19 cellular contexts compared by ENCODE assay signal in the genomic region with DNA sequence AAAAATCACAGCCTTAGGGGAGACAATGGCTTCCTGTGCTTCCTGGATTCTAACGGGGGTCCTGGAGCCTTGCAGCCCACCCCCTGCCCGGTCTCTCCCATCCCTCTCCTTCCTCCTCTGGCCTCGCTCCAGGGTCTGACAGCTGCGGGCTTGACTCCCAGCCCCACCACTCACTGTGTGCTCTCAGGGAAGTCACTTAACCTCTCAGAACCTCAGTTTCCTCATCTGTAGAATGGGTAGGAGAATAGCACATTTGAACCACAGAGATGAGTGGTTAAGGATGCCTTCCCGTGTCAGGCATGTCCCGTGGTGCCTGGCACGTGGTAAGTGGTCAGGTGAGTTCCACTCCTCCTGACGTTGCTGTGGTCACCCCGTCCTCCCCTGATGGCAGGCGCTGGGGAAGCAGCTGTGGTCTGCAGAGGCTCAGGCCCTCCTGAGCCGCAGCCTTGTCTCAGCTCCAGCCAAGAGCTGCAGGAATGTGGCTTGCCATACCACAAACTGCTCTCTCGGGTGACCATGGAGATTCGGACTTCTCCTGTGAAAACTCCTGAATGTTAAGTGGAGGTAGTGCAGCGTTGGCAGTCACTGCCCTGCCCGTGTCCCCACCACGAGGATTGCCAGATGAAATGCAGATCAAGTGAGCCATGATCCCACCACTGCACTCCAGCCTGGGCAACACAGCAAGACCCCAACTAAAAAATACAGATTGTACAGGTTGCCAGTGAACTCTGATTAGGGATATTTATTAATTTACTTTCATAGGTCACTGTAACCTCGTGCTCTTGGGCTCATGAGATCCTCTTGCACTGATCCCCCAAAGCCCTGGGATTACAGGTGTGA.
"Had no signal": no experiment of that assay in that cellular context is flagged by ENCODE, and none has a peak within 500 bp of the region (broad histone marks: within the 10 kb centered on the region; RNA-seq: fewer than 3 reads in every experiment).

No MANE protein-coding gene starts in this region.

- H3K27me3 Mint-ChIP-seq: activated T-helper 17 cell treated with anti-CD3 and anti-CD28 coated beads, Interleukin-2, amount 50 U/mL, for 72 hours had no signal

- H3K4me3 ChIP-seq: colonic mucosa, esophagus muscularis mucosa, hepatocyte, smooth muscle cell, suprapubic skin had no signal

- DNase-seq: activated CD4-positive, alpha-beta T cell treated with anti-CD3 and anti-CD28 coated beads, Interleukin-2, amount 10 ng/mL, durations not matched to agents 7 days and 5 days; activated CD4-positive, CD25-positive, alpha-beta regulatory T cell; activated naive CD4-positive, alpha-beta T cell treated with anti-CD3 and anti-CD28 coated beads for 36 hours; activated naive CD8-positive, alpha-beta T cell treated with anti-CD3 and anti-CD28 coated beads, Interleukin-2, amount 50 U/mL, for 24 hours; activated T-cell treated with anti-CD3 and anti-CD28 coated beads for 4 hours; caudate nucleus; left ventricle myocardium superior; occipital lobe; SW 1271 had no signal

- H3K36me3 ChIP-seq: colonic mucosa, esophagus muscularis mucosa, suprapubic skin had no signal

- H3K27me3 ChIP-seq: colonic mucosa, hepatocyte, suprapubic skin had no signal

- H3K36me3 Mint-ChIP-seq: type B pancreatic cell had no signal

- H3K4me2 ChIP-seq: hepatocyte, smooth muscle cell had no signal

- ATAC-seq: activated naive CD8-positive, alpha-beta T cell treated with anti-CD3 and anti-CD28 coated beads, Interleukin-2, amount 50 U/mL, for 24 hours; activated T-helper 17 cell treated with anti-CD3 and anti-CD28 coated beads, Interleukin-2, amount 50 U/mL, for 72 hours had no signal

- H3K4me3 Mint-ChIP-seq: activated CD4-positive, alpha-beta T cell treated with anti-CD3 and anti-CD28 coated beads, Interleukin-2, amount 10 ng/mL, durations not matched to agents 7 days and 5 days; activated naive CD4-positive, alpha-beta T cell treated with anti-CD3 and anti-CD28 coated beads for 36 hours; activated naive CD8-positive, alpha-beta T cell treated with anti-CD3 and anti-CD28 coated beads, Interleukin-2, amount 50 U/mL, for 24 hours; activated T-helper 17 cell treated with anti-CD3 and anti-CD28 coated beads, Interleukin-2, amount 50 U/mL, for 72 hours; nephron; stimulated activated naive CD8-positive, alpha-beta T cell treated with anti-CD3 and anti-CD28 coated beads, Interleukin-15, Interleukin-2, amounts not matched to agents 100 ng/mL and 50 ng/mL, for 24 hours; type B pancreatic cell had no signal

- H3K27ac ChIP-seq: colonic mucosa, esophagus muscularis mucosa, suprapubic skin had no signal

- H3K9me3 ChIP-seq: colonic mucosa, esophagus muscularis mucosa, suprapubic skin had no signal

- H3K9me3 Mint-ChIP-seq: activated naive CD4-positive, alpha-beta T cell treated with anti-CD3 and anti-CD28 coated beads for 36 hours; activated naive CD8-positive, alpha-beta T cell treated with anti-CD3 and anti-CD28 coated beads, Interleukin-2, amount 50 U/mL, for 24 hours; activated T-helper 17 cell treated with anti-CD3 and anti-CD28 coated beads, Interleukin-2, amount 50 U/mL, for 72 hours; nephron; stimulated activated naive CD8-positive, alpha-beta T cell treated with anti-CD3 and anti-CD28 coated beads, Interleukin-15, Interleukin-2, amounts not matched to agents 100 ng/mL and 50 ng/mL, for 24 hours; type B pancreatic cell had no signal

- H3K79me2 ChIP-seq: hepatocyte had no signal

- H3K27ac Mint-ChIP-seq: activated CD4-positive, alpha-beta T cell treated with anti-CD3 and anti-CD28 coated beads, Interleukin-2, amount 10 ng/mL, durations not matched to agents 7 days and 5 days; activated naive CD4-positive, alpha-beta T cell treated with anti-CD3 and anti-CD28 coated beads for 36 hours; activated naive CD8-positive, alpha-beta T cell treated with anti-CD3 and anti-CD28 coated beads, Interleukin-2, amount 50 U/mL, for 24 hours; activated T-helper 17 cell treated with anti-CD3 and anti-CD28 coated beads, Interleukin-2, amount 50 U/mL, for 72 hours; nephron; progenitor cell of endocrine pancreas; stimulated activated naive CD8-positive, alpha-beta T cell treated with anti-CD3 and anti-CD28 coated beads, Interleukin-15, Interleukin-2, amounts not matched to agents 100 ng/mL and 50 ng/mL, for 24 hours; type B pancreatic cell had no signal

- H3K4me1 ChIP-seq: colonic mucosa, esophagus muscularis mucosa had no signal

- H2AFZ ChIP-seq: hepatocyte had no signal
